ENCODE assay signal across 8 cellular contexts in the genomic region with DNA sequence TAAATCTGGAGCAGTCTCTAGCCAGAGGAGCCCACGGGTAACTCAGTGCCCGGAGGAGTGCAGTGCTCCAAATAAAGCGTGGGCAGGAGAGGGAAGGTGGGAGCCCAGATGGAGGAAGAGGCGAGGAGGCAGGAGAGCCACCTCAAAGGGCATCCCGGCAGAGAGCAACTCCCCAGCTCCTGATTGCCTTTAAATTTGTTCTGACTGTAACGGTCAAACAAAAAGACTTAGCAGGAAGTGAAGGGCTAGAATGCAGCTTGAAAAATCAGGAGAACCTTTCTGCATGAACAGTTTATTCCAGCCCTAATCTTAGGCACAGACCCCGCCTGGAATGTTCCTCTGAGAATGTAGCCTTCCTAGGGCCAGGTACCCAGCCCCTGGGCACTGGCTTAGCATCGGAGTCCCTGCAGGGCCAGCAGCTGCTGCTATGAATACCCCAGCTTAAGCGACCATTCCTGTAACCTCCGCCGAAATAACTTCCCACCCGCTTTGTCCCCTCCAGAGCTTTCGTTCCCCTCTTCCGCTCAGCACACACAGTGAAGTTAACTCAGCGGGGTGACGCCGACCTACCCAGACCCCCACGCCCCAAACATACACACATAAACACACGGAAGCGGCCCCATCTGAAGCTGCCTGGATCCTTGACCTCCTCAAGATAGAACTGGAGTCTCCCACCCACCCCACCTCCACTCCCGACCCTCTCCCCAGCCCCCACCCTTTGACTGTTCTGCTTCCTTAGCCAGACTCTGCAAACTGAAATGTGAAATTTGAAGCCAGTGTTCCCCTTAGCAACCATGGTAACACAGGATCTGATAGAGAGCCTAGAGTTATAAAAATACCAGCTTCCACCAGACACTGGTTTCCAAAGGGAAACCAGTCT.
A peak's percentile ranks its signal among the peaks of the same experiment; 100 is the strongest.
DNase-seq lines count a peak whose midpoint lies in the region; ATAC-seq, FAIRE-seq and TF ChIP-seq lines count a peak whose summit lies in the region.

No MANE protein-coding gene starts in this region.

- CTCF ChIA-PET in HEK293 (lab: Yijun Ruan, JAX) = interaction anchor here (0.9 to 2.0 kb wide), 9 partner anchors 8 to 411 kb away, joined by 3 to 6 read pairs (median 3); no protein-coding TSS in a partner anchor
- CTCF ChIA-PET in Panc1 (lab: Charles Lee) = no interaction called here

- peaks cover 42% of the 10 kb centered on the region for H3K4me1 ChIP-seq in HEK293 (ENCODE audit: control insufficient read depth, insufficient read depth, low read length)
- H3K4me1 ChIP-seq in Panc1 (ENCODE audit: control insufficient read depth, insufficient read depth, low read length) = peaks cover 35% of the 10 kb centered on the region
- peaks cover 49% of the 10 kb centered on the region for H3K4me1 ChIP-seq in parathyroid adenoma

- H3K9me3 ChIP-seq in HEK293 (ENCODE audit: control insufficient read depth, insufficient read depth, low read depth, low read length) (no peaks in the 10 kb centered on the region), Panc1 (ENCODE audit: control insufficient read depth, insufficient read depth, low read depth, low read length) (no peaks in the 10 kb centered on the region), parathyroid adenoma (ENCODE audit: control insufficient read depth, low read length) (no peaks in the 10 kb centered on the region)

- BruUV-seq in Panc1 (replicated peaks; lab: Mats Ljungman, UMichigan) = no TSS peak

- DNase-seq in Panc1 (ENCODE audit: low read depth, low spot score) (no peak), fibroblast of peridontal ligament (ENCODE audit: extremely low read depth) (peak; percentile 82), EL (no peak), GM19239 (ENCODE audit: insufficient read length, low spot score) (no peak), HPDE6-E6E7 (ENCODE audit: extremely low spot score) (no peak)

- H3K27me3 ChIP-seq in Panc1 (ENCODE audit: control insufficient read depth, insufficient read depth, low read length) (no peaks in the 10 kb centered on the region), parathyroid adenoma (ENCODE audit: control insufficient read depth, insufficient read depth, low read length) (no peaks in the 10 kb centered on the region)

- H3K79me2 ChIP-seq in parathyroid adenoma = no peaks in the 10 kb centered on the region

- FAIRE-seq in GM19239 (lab: Jason Lieb, UNC) = no peak

- H3K9ac ChIP-seq in parathyroid adenoma = no peak overlapping the region

- H3K27ac ChIP-seq in HEK293 (ENCODE audit: extremely low read depth, low read depth, low read length) = peak overlapping the region; percentile 82
- H3K27ac ChIP-seq in Panc1 (ENCODE audit: low read length) = peak overlapping the region; percentile 68
- H3K27ac ChIP-seq in parathyroid adenoma = peak overlapping the region; percentile 85

- no peak for ATAC-seq in Panc1
- ATAC-seq in GM21367 (IDR thresholded peaks at IDR 0.05; ENCODE audit: unreplicated experiment) = no peak

- intact Hi-C loops in Panc1 (cut with micrococcal nuclease; ENCODE audit: unreplicated experiment) = no loop called here

- H3K4me3 ChIP-seq in HEK293 (ENCODE audit: low read depth, low read length) (no peak overlapping the region), Panc1 (ENCODE audit: low read depth in 2 of 2, low read length in 2 of 2) (no peak overlapping the region), parathyroid adenoma (ENCODE audit: low read depth, low read length) (peak overlapping the region; percentile 20)

- no peaks in the 10 kb centered on the region for H3K36me3 ChIP-seq in HEK293 (ENCODE audit: control insufficient read depth in 2 of 2, insufficient read depth in 1 of 2, low read length in 2 of 2)
- no peaks in the 10 kb centered on the region for H3K36me3 ChIP-seq in Panc1 (ENCODE audit: control insufficient read depth, insufficient read depth, low read length)
- no peaks in the 10 kb centered on the region for H3K36me3 ChIP-seq in parathyroid adenoma (ENCODE audit: control insufficient read depth, insufficient read depth, low read length)

- POLR2A ChIA-PET in HEK293 (lab: Yijun Ruan, JAX) (interaction anchor here (0.7 to 1.9 kb wide), 6 partner anchors 8 to 118 kb away, joined by 3 to 7 read pairs (median 3); no protein-coding TSS in a partner anchor), Panc1 (lab: Charles Lee) (no interaction called here)

- peak overlapping the region; percentile 36 for H3K4me2 ChIP-seq in parathyroid adenoma (ENCODE audit: low read length)

- peak overlapping the region; percentile 72 for H2AFZ ChIP-seq in parathyroid adenoma

- in situ Hi-C loops in Panc1 (cut with HindIII; ENCODE audit: low pct_unique_long_range_greater_than_20kb, low sequenced_read_pairs) = no loop called here

- TF ChIP-seq CTCF in HEK293 (tag by site-specific recombination; IDR thresholded peaks at IDR 0.05) = no peak
- no peak for TF ChIP-seq CTCF in Panc1 (IDR thresholded peaks at IDR 0.05)
- TF ChIP-seq CTCF in parathyroid adenoma (IDR thresholded peaks at IDR 0.05) = no peak

TF ChIP-seq in HEK293, 187 proteins besides CTCF, POLR2A, EP300 and RAD21 (continues in another document):
- TF ChIP-seq, protein P1, sequence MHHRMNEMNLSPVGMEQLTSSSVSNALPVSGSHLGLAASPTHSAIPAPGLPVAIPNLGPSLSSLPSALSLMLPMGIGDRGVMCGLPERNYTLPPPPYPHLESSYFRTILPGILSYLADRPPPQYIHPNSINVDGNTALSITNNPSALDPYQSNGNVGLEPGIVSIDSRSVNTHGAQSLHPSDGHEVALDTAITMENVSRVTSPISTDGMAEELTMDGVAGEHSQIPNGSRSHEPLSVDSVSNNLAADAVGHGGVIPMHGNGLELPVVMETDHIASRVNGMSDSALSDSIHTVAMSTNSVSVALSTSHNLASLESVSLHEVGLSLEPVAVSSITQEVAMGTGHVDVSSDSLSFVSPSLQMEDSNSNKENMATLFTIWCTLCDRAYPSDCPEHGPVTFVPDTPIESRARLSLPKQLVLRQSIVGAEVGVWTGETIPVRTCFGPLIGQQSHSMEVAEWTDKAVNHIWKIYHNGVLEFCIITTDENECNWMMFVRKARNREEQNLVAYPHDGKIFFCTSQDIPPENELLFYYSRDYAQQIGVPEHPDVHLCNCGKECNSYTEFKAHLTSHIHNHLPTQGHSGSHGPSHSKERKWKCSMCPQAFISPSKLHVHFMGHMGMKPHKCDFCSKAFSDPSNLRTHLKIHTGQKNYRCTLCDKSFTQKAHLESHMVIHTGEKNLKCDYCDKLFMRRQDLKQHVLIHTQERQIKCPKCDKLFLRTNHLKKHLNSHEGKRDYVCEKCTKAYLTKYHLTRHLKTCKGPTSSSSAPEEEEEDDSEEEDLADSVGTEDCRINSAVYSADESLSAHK (tag by site-specific recombination; IDR thresholded peaks at IDR 0.05) = 0 out of 2 replicates have a peak, but pooled peaks have one; percentile 3
- TF ChIP-seq, protein P2, sequence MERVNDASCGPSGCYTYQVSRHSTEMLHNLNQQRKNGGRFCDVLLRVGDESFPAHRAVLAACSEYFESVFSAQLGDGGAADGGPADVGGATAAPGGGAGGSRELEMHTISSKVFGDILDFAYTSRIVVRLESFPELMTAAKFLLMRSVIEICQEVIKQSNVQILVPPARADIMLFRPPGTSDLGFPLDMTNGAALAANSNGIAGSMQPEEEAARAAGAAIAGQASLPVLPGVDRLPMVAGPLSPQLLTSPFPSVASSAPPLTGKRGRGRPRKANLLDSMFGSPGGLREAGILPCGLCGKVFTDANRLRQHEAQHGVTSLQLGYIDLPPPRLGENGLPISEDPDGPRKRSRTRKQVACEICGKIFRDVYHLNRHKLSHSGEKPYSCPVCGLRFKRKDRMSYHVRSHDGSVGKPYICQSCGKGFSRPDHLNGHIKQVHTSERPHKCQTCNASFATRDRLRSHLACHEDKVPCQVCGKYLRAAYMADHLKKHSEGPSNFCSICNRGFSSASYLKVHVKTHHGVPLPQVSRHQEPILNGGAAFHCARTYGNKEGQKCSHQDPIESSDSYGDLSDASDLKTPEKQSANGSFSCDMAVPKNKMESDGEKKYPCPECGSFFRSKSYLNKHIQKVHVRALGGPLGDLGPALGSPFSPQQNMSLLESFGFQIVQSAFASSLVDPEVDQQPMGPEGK (tag by site-specific recombination; IDR thresholded peaks at IDR 0.05) = peak; percentile 66
- TF ChIP-seq, protein P3, sequence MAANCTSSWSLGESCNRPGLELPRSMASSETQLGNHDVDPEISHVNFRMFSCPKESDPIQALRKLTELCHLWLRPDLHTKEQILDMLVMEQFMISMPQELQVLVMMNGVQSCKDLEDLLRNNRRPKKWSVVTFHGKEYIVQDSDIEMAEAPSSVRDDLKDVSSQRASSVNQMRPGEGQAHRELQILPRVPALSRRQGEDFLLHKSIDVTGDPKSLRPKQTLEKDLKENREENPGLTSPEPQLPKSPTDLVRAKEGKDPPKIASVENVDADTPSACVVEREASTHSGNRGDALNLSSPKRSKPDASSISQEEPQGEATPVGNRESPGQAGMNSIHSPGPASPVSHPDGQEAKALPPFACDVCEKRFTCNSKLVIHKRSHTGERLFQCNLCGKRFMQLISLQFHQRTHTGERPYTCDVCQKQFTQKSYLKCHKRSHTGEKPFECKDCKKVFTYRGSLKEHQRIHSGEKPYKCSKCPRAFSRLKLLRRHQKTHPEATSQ (tag by site-specific recombination; IDR thresholded peaks at IDR 0.05) = no peak
- peak; percentile 48 for TF ChIP-seq ZNF600 (tag by site-specific recombination; IDR thresholded peaks at IDR 0.05)
- peak; percentile 90 for TF ChIP-seq EGR2 (tag by site-specific recombination; IDR thresholded peaks at IDR 0.05; ENCODE audit: low read depth)
- TF ChIP-seq GLIS1 (tag by site-specific recombination; IDR thresholded peaks at IDR 0.05) = peak; percentile 72
